In genomic region chr17:38734235-38734633, GRCh38 we compare ENCODE assay signal across 10 cellular contexts. TPM values are rescaled to one million over a fixed set of nuclear protein-coding genes. Genes with fewer than 3 reads are reported as not detected.
DNase-seq lines count a peak whose midpoint lies in the region; ATAC-seq and TF ChIP-seq lines count a peak whose summit lies in the region.
"Had no signal": no experiment of that assay in that cellular context is flagged by ENCODE, and none has a peak within 500 bp of the region (broad histone marks: within the 10 kb centered on the region; RNA-seq: fewer than 3 reads in every experiment).

No MANE protein-coding gene starts in this region.

- H3K27me3 Mint-ChIP-seq in activated CD4-positive, alpha-beta T cell treated with anti-CD3 and anti-CD28 coated beads, Interleukin-2, amount 10 ng/mL, durations not matched to agents 24 days and 14 days = no peaks in the 10 kb centered on the region
- peaks cover under 1% of the 10 kb centered on the region for H3K27me3 Mint-ChIP-seq in endodermal cell (ENCODE audit: insufficient read depth)

- peak overlapping the region; percentile 23 for H3K4me3 Mint-ChIP-seq in activated CD4-positive, alpha-beta T cell treated with anti-CD3 and anti-CD28 coated beads, Interleukin-2, amount 10 ng/mL, durations not matched to agents 24 days and 14 days
- H3K4me3 Mint-ChIP-seq in endodermal cell = no peak overlapping the region

- peaks cover 73% of the 10 kb centered on the region for H3K36me3 ChIP-seq in NT2/D1 (ENCODE audit: insufficient read depth, insufficient read length, low read length)
- H3K36me3 ChIP-seq in endodermal cell (ENCODE audit: control insufficient read depth, insufficient read depth, low read length) = peaks cover 56% of the 10 kb centered on the region

- intact Hi-C loops in activated CD4-positive, alpha-beta T cell treated with anti-CD3 and anti-CD28 coated beads, Interleukin-2, amount 10 ng/mL, durations not matched to agents 24 days and 14 days (cut with micrococcal nuclease) = loop anchor here (10.0 kb wide), 1 partner anchor 179 kb away; no protein-coding TSS in a partner anchor
- intact Hi-C loops in lower leg skin (cut with DNase I; ENCODE audit: low total_unique reads) = loop anchor here (2.0 to 5.0 kb wide), 2 partner anchors 53 to 1813 kb away; no protein-coding TSS in a partner anchor

- H3K4me3 ChIP-seq in NT2/D1 (ENCODE audit: insufficient read length, low read depth) (no peak overlapping the region), endodermal cell (ENCODE audit: low read length) (no peak overlapping the region), lower leg skin (ENCODE audit: low read depth, poor library complexity, severe bottlenecking) (no peak overlapping the region)
- H3K4me3 ChIP-seq: A549, heart left ventricle, spleen had no signal

- H3K9me3 Mint-ChIP-seq in activated CD4-positive, alpha-beta T cell treated with anti-CD3 and anti-CD28 coated beads, Interleukin-2, amount 10 ng/mL, durations not matched to agents 24 days and 14 days = no peaks in the 10 kb centered on the region
- H3K9me3 Mint-ChIP-seq in endodermal cell = no peaks in the 10 kb centered on the region

- TF ChIP-seq POLR2A in lower leg skin (IDR thresholded peaks at IDR 0.05) = no peak

- H3K4me1 ChIP-seq in NT2/D1 (ENCODE audit: insufficient read depth, insufficient read length) (peaks cover 21% of the 10 kb centered on the region), endodermal cell (ENCODE audit: control insufficient read depth, insufficient read depth, low read length) (peaks cover 3% of the 10 kb centered on the region)

- H3K27ac ChIP-seq in endodermal cell (ENCODE audit: low read depth, low read length) = no peak overlapping the region

- H3K4me1 Mint-ChIP-seq in activated CD4-positive, alpha-beta T cell treated with anti-CD3 and anti-CD28 coated beads, Interleukin-2, amount 10 ng/mL, durations not matched to agents 24 days and 14 days = peaks cover 46% of the 10 kb centered on the region
- peaks cover 11% of the 10 kb centered on the region for H3K4me1 Mint-ChIP-seq in endodermal cell

- H3K9me3 ChIP-seq in NT2/D1 (ENCODE audit: insufficient read depth, low read length) = no peaks in the 10 kb centered on the region
- H3K9me3 ChIP-seq in endodermal cell (ENCODE audit: control insufficient read depth, low read length) = no peaks in the 10 kb centered on the region
- H3K9me3 ChIP-seq: A549, heart left ventricle, spleen had no signal

- H3K9ac ChIP-seq in NT2/D1 (ENCODE audit: insufficient read length, low read depth) (peak overlapping the region; percentile 3), endodermal cell (ENCODE audit: extremely low read depth, low read length, poor library complexity, severe bottlenecking) (no peak overlapping the region)

- peaks cover 21% of the 10 kb centered on the region for H3K36me3 Mint-ChIP-seq in activated CD4-positive, alpha-beta T cell treated with anti-CD3 and anti-CD28 coated beads, Interleukin-2, amount 10 ng/mL, durations not matched to agents 24 days and 14 days (ENCODE audit: low read depth)
- H3K36me3 Mint-ChIP-seq in endodermal cell (ENCODE audit: low read depth) = peaks cover 45% of the 10 kb centered on the region

- TF ChIP-seq CTCF in endodermal cell (conservative IDR thresholded peaks at IDR 0.05) (no peak), lower leg skin (IDR thresholded peaks at IDR 0.05) (no peak)

- peak overlapping the region; percentile 83 for H3K27ac Mint-ChIP-seq in activated CD4-positive, alpha-beta T cell treated with anti-CD3 and anti-CD28 coated beads, Interleukin-2, amount 10 ng/mL, durations not matched to agents 24 days and 14 days
- H3K27ac Mint-ChIP-seq in endodermal cell = peak overlapping the region; percentile 32

- ATAC-seq in HG02571 (IDR thresholded peaks at IDR 0.05; ENCODE audit: unreplicated experiment) = no peak
- ATAC-seq: heart left ventricle had no signal

- no peak for DNase-seq in activated CD4-positive, alpha-beta T cell treated with anti-CD3 and anti-CD28 coated beads, Interleukin-2, amount 10 ng/mL, durations not matched to agents 24 days and 14 days
- DNase-seq in activated CD4-positive, alpha-beta T cell treated with anti-CD3 and anti-CD28 coated beads, Interleukin-2, amount 50 U/mL, for 48 hours = no peak
- no peak for DNase-seq in NT2/D1 (ENCODE audit: low read depth, low spot score)
- no peak for DNase-seq in endodermal cell
- DNase-seq in lower leg skin (ENCODE audit: low spot score in 2 of 2) = no peak
- DNase-seq: cortex of kidney, heart left ventricle, spleen had no signal

- 100% methylated on average over 1 to 3 of the region's 3 CpGs for WGBS in endodermal cell (ENCODE audit: insufficient coverage in 1 of 2, insufficient read length in 1 of 2), 2 experiments
- WGBS in lower leg skin, 2 donors = 96 to 98% methylated on average over 3 of the region's 3 CpGs

- peaks cover 2% of the 10 kb centered on the region for H3K27me3 ChIP-seq in NT2/D1 (ENCODE audit: insufficient read depth, insufficient read length)
- H3K27me3 ChIP-seq in endodermal cell (ENCODE audit: control insufficient read depth, insufficient read depth, low read length, poor library complexity, severe bottlenecking) = no peaks in the 10 kb centered on the region
- H3K27me3 ChIP-seq: heart left ventricle, spleen had no signal

RNA-seq across cellular contexts. Expression of gene CISD3, which starts 4.1 kb away (rescaled TPM):
- total RNA-seq in activated CD4-positive, alpha-beta T cell treated with anti-CD3 and anti-CD28 coated beads, Interleukin-2, amount 10 ng/mL, durations not matched to agents 24 days and 14 days = 44.0 and 46.7 TPM in 2 replicates
- total RNA-seq in endodermal cell (10 to 100 TPM in 1 of 2 donors, 1 to 10 TPM in 1; 8.9 to 11.2 TPM), lower leg skin (1 to 10 TPM; 3.7 to 7.8 (median 5.4) TPM)
- 5.7 TPM for polyA plus RNA-seq in endodermal cell (2013, experiment 1 of 2)
- 6.3 TPM for polyA plus RNA-seq in endodermal cell (2013, experiment 2 of 2)

RNA-seq across cellular contexts. Expression of gene PCGF2, which starts 13.9 kb away (rescaled TPM):
- total RNA-seq in activated CD4-positive, alpha-beta T cell treated with anti-CD3 and anti-CD28 coated beads, Interleukin-2, amount 10 ng/mL, durations not matched to agents 24 days and 14 days = 4.7 and 5.5 TPM in 2 replicates
- total RNA-seq in endodermal cell (100 to 1,000 TPM; 101 to 106 TPM), lower leg skin (10 to 100 TPM in 1 of 4 donors, 1 to 10 TPM in 3; 7.5 to 11.4 (median 8.6) TPM)
- polyA plus RNA-seq in endodermal cell (2013, experiment 1 of 2) = 83.8 TPM
- 72.3 TPM for polyA plus RNA-seq in endodermal cell (2013, experiment 2 of 2)

RNA-seq across cellular contexts. Expression of gene PSMB3, which starts 18.3 kb away (rescaled TPM):
- total RNA-seq in activated CD4-positive, alpha-beta T cell treated with anti-CD3 and anti-CD28 coated beads, Interleukin-2, amount 10 ng/mL, durations not matched to agents 24 days and 14 days = 356 and 358 TPM in 2 replicates
- 100 to 1,000 TPM; 192 to 244 TPM for total RNA-seq in endodermal cell
- polyA plus RNA-seq in endodermal cell (2013, experiment 1 of 2) = 230 TPM
- polyA plus RNA-seq in endodermal cell (2013, experiment 2 of 2) = 230 TPM
- 100 to 1,000 TPM; 115 to 149 (median 139) TPM for total RNA-seq in lower leg skin

RNA-seq across cellular contexts. Expression of gene MLLT6, which starts 29.2 kb away (rescaled TPM):
- 243 and 248 TPM in 2 replicates for total RNA-seq in activated CD4-positive, alpha-beta T cell treated with anti-CD3 and anti-CD28 coated beads, Interleukin-2, amount 10 ng/mL, durations not matched to agents 24 days and 14 days
- total RNA-seq in endodermal cell (100 to 1,000 TPM; 112 to 127 TPM), lower leg skin (10 to 100 TPM; 46.1 to 85.0 (median 54.0) TPM)
- 54.4 TPM for polyA plus RNA-seq in endodermal cell (2013, experiment 1 of 2)
- polyA plus RNA-seq in endodermal cell (2013, experiment 2 of 2) = 49.1 TPM

RNA-seq across cellular contexts. Expression of gene EPOP, which starts 59.5 kb away (rescaled TPM):
- total RNA-seq in activated CD4-positive, alpha-beta T cell treated with anti-CD3 and anti-CD28 coated beads, Interleukin-2, amount 10 ng/mL, durations not matched to agents 24 days and 14 days = 52.1 and 54.9 TPM in 2 replicates
- 1 to 10 TPM; 3.2 to 5.0 TPM for total RNA-seq in endodermal cell
- 13.5 TPM for polyA plus RNA-seq in endodermal cell (2013, experiment 1 of 2)
- 12.8 TPM for polyA plus RNA-seq in endodermal cell (2013, experiment 2 of 2)
- 1 to 10 TPM; 1.8 to 8.7 (median 3.3) TPM for total RNA-seq in lower leg skin

Comparison
In these comparisons a context has a peak if more than half of its experiments do, and no peak if none do; other contexts are left out.
1. RNA of gene PCGF2, which starts 13.9 kb away (total RNA-seq): 101 to 106 TPM in endodermal cell; 7.5 to 11.4 TPM in lower leg skin and 4.7 to 5.5 TPM in activated CD4-positive, alpha-beta T cell treated with anti-CD3 and anti-CD28 coated beads, Interleukin-2, amount 10 ng/mL, durations not matched to agents 24 days and 14 days; every median in the first group is over 4 times any median in the second.